8 cellular contexts compared by ENCODE assay signal in genomic region chr18:55321268-55322175, GRCh38.
DNase-seq lines count a peak whose midpoint lies in the region; ATAC-seq and TF ChIP-seq lines count a peak whose summit lies in the region.

No MANE protein-coding gene starts in this region.

- DNase-seq in Daoy (ENCODE audit: low read depth): peak; percentile 87
- peak; percentile 60 for DNase-seq in GM20000 (ENCODE audit: low spot score)
- DNase-seq in OCI-M2 (lab: John Stamatoyannopoulos, UW; ENCODE audit: unreplicated experiment): peak; percentile 45
- DNase-seq in brain pericyte (ENCODE audit: low read depth, low spot score): peak; percentile 75
- peak; percentile 95 for DNase-seq in sigmoid colon
- DNase-seq in central memory CD4-positive, alpha-beta T cell: no peak

- 1 to 2% methylated on average over 31 of the region's 31 CpGs for WGBS in sigmoid colon, 2 donors

- TF ChIP-seq POLR2A in sigmoid colon (IDR thresholded peaks at IDR 0.05): no peak

- H3K4me3 ChIP-seq in iPS-20b (ENCODE audit: low read length): peak overlapping the region; percentile 78
- H3K4me3 ChIP-seq in sigmoid colon: peak overlapping the region; percentile 48 to 63 (median 56)

- H3K27me3 ChIP-seq in iPS-20b (ENCODE audit: insufficient read depth, low read length) (no peaks in the 10 kb centered on the region), sigmoid colon (no peaks in the 10 kb centered on the region)

- no peak for TF ChIP-seq CTCF in GM20000 (IDR thresholded peaks at IDR 0.05; ENCODE audit: extremely low read depth, missing control alignments)
- TF ChIP-seq CTCF in sigmoid colon (IDR thresholded peaks at IDR 0.05): no peak

- no peaks in the 10 kb centered on the region for H3K36me3 ChIP-seq in iPS-20b (ENCODE audit: insufficient read depth, low read depth, low read length)
- no peaks in the 10 kb centered on the region for H3K36me3 ChIP-seq in sigmoid colon

- peak in 1 of 4 donors; percentile 6 for TF ChIP-seq EP300 in sigmoid colon (IDR thresholded peaks at IDR 0.05)

- H3K27ac ChIP-seq in iPS-20b (ENCODE audit: low read length) (no peak overlapping the region), sigmoid colon (peak overlapping the region; percentile 88 to 98 (median 90))

- H3K9ac ChIP-seq in iPS-20b (ENCODE audit: low read depth, low read length): peak overlapping the region; percentile 49; the same call in 1 of the 2 replicates

- H3K4me1 ChIP-seq in iPS-20b (ENCODE audit: insufficient read depth, low read length) (peaks cover 23% of the 10 kb centered on the region; the same call in 1 of the 2 replicates), sigmoid colon (peaks cover 0 to 43% (median 27%) of the 10 kb centered on the region in 4 donors)

- intact Hi-C loops in sigmoid colon (cut with DNase I): loop anchor here (2.0 to 10.0 kb wide), 4 partner anchors 74 to 1313 kb away; partner anchors contain the start of gene TXNL1

- no peaks in the 10 kb centered on the region for H3K9me3 ChIP-seq in iPS-20b (ENCODE audit: insufficient read depth, low read depth, low read length)
- no peaks in the 10 kb centered on the region for H3K9me3 ChIP-seq in sigmoid colon

- peak; percentile 24 for ATAC-seq in HG03575 (IDR thresholded peaks at IDR 0.05; ENCODE audit: extremely low read depth, insufficient number of reproducible peaks, low FRiP score, unreplicated experiment)
